Comparison of ENCODE assay signal across 8 cellular contexts in genomic region chr19:1252818-1253513, GRCh38. TPM values are rescaled to one million over a fixed set of nuclear protein-coding genes. Genes with fewer than 3 reads are reported as not detected.
DNase-seq lines count a peak whose midpoint lies in the region; ATAC-seq, FAIRE-seq and TF ChIP-seq lines count a peak whose summit lies in the region.

No MANE protein-coding gene starts in this region.

- H3K4me3 Mint-ChIP-seq in activated naive CD4-positive, alpha-beta T cell treated with anti-CD3 and anti-CD28 coated beads for 36 hours, result peak overlapping the region; percentile 98

- no peak for TF ChIP-seq POLR2A in H54 (IDR thresholded peaks at IDR 0.05; ENCODE audit: low read depth, low read length)

- DNase-seq in A673 (ENCODE audit: low spot score) (peak; percentile 98), H54 (ENCODE audit: insufficient read length, low spot score) (peak; percentile 86), RKO (ENCODE audit: low spot score) (peak; percentile 91), foreskin melanocyte (peak; percentile 92), omental fat pad (ENCODE audit: low spot score) (no peak), NCI-H1105 (lab: John Stamatoyannopoulos, UW) (no peak), NCI-H1105 treated with DMSO at 0.1 percent for 48 hours (lab: John Stamatoyannopoulos, UW) (no peak)
- peak; percentile 94 for DNase-seq in activated naive CD4-positive, alpha-beta T cell treated with anti-CD3 and anti-CD28 coated beads for 36 hours

- H3K9me3 ChIP-seq in A673 (ENCODE audit: low read depth, low read length, poor library complexity, severe bottlenecking), result no peaks in the 10 kb centered on the region

- peaks cover 23% of the 10 kb centered on the region for H3K4me1 Mint-ChIP-seq in activated naive CD4-positive, alpha-beta T cell treated with anti-CD3 and anti-CD28 coated beads for 36 hours (ENCODE audit: low read depth)

- peak overlapping the region; percentile 98 for H3K27ac Mint-ChIP-seq in activated naive CD4-positive, alpha-beta T cell treated with anti-CD3 and anti-CD28 coated beads for 36 hours

- ATAC-seq in omental fat pad (ENCODE audit: low FRiP score), result peak; percentile 56

- intact Hi-C loops in A673 (cut with micrococcal nuclease; ENCODE audit: unreplicated experiment), result no loop called here
- intact Hi-C loops in activated naive CD4-positive, alpha-beta T cell treated with anti-CD3 and anti-CD28 coated beads for 36 hours (cut with micrococcal nuclease), result loop anchor here (1.0 to 5.0 kb wide), 4 partner anchors 7 to 456 kb away; partner anchors contain the start of genes ARHGAP45 and PTBP1

- H3K4me1 ChIP-seq in A673 (ENCODE audit: insufficient read depth, low read length, poor library complexity, severe bottlenecking), result peaks cover 49% of the 10 kb centered on the region

- no peaks in the 10 kb centered on the region for H3K9me3 Mint-ChIP-seq in activated naive CD4-positive, alpha-beta T cell treated with anti-CD3 and anti-CD28 coated beads for 36 hours

- CTCF ChIA-PET in A673 (lab: Charles Lee), result interaction anchor here (0.7 to 1.4 kb wide), 4 partner anchors 9 to 16 kb away, joined by 5 to 16 read pairs (median 10); partner anchors contain the start of gene CIRBP
- CTCF ChIA-PET in activated naive CD4-positive, alpha-beta T cell treated with anti-CD3 and anti-CD28 coated beads for 36 hours (lab: Charles Lee), result interaction anchor here (0.7 to 3.6 kb wide), 5 partner anchors 9 to 27 kb away, joined by 3 to 24 read pairs (median 3); no protein-coding TSS in a partner anchor

- FAIRE-seq in H54 (lab: Jason Lieb, UNC), result no peak

- H3K36me3 Mint-ChIP-seq in activated naive CD4-positive, alpha-beta T cell treated with anti-CD3 and anti-CD28 coated beads for 36 hours (ENCODE audit: low read depth), result peaks cover 30% of the 10 kb centered on the region

- H3K4me3 ChIP-seq in A673 (ENCODE audit: low read depth, low read length, poor library complexity, severe bottlenecking), result peak overlapping the region; percentile 96

- no peaks in the 10 kb centered on the region for H3K27me3 ChIP-seq in A673 (replicated peaks; ENCODE audit: insufficient read depth, low read depth, low read length, poor library complexity)

- H3K27ac ChIP-seq in A673 (ENCODE audit: low read depth, low read length, poor library complexity, severe bottlenecking), result peak overlapping the region; percentile 96

- POLR2A ChIA-PET in A673 (lab: Charles Lee; ENCODE audit: low non-redundant PET), result interaction anchor here (0.7 to 1.4 kb wide), 2 partner anchors 8 to 16 kb away, joined by 3 to 26 read pairs; partner anchors contain the start of gene CIRBP

- peaks cover 61% of the 10 kb centered on the region for H3K36me3 ChIP-seq in A673 (ENCODE audit: insufficient read depth, low read length, poor library complexity, severe bottlenecking)

- no peaks in the 10 kb centered on the region for H3K27me3 Mint-ChIP-seq in activated naive CD4-positive, alpha-beta T cell treated with anti-CD3 and anti-CD28 coated beads for 36 hours (ENCODE audit: low read depth)

- no TSS peak for BruUV-seq in A673 (replicated peaks; lab: Mats Ljungman, UMichigan)

- TF ChIP-seq CTCF in A673 (conservative IDR thresholded peaks at IDR 0.05; ENCODE audit: low read depth, low read length) (peak; percentile 46; the same call in 1 of the 2 replicates), omental fat pad (IDR thresholded peaks at IDR 0.05) (no peak)

RNA-seq across cellular contexts. Expression of gene MIDN, which starts 4.6 kb away (rescaled TPM):
- total RNA-seq in A673 (2021), result 156 and 169 TPM in 2 replicates
- 10 to 100 TPM; 50.1 to 52.9 TPM for total RNA-seq in activated naive CD4-positive, alpha-beta T cell treated with anti-CD3 and anti-CD28 coated beads for 36 hours
- 10 to 100 TPM; 24.5 to 68.6 (median 44.1) TPM for total RNA-seq in omental fat pad

RNA-seq across cellular contexts. Expression of gene ATP5F1D, which starts 11.4 kb away (rescaled TPM):
- total RNA-seq in A673 (2021) (237 and 250 TPM in 2 replicates), omental fat pad (10 to 100 TPM; 46.4 to 76.0 (median 60.2) TPM)
- total RNA-seq in activated naive CD4-positive, alpha-beta T cell treated with anti-CD3 and anti-CD28 coated beads for 36 hours, result 100 to 1,000 TPM; 153 TPM

RNA-seq across cellular contexts. Expression of gene CBARP, which starts 15.2 kb away (rescaled TPM):
- total RNA-seq in A673 (2021), result 13.3 and 15.0 TPM in 2 replicates
- total RNA-seq in activated naive CD4-positive, alpha-beta T cell treated with anti-CD3 and anti-CD28 coated beads for 36 hours, result 1 to 10 TPM in 1 of 2 experiments, under 1 TPM in 1; 0.77 to 1.1 TPM
- total RNA-seq in omental fat pad, result 10 to 100 TPM in 1 of 4 donors, 1 to 10 TPM in 1, under 1 TPM in 1, not detected in 1; 0.63 to 19.6 (median 2.2) TPM

RNA-seq across cellular contexts. Expression of gene CIRBP, which starts 16.2 kb away (rescaled TPM):
- 287 and 386 TPM in 2 replicates for total RNA-seq in A673 (2021)
- 100 to 1,000 TPM; 167 to 183 TPM for total RNA-seq in activated naive CD4-positive, alpha-beta T cell treated with anti-CD3 and anti-CD28 coated beads for 36 hours
- 100 to 1,000 TPM; 292 to 484 (median 372) TPM for total RNA-seq in omental fat pad

RNA-seq across cellular contexts. Expression of gene FAM174C, which starts 22.4 kb away (rescaled TPM):
- total RNA-seq in A673 (2021) (69.4 and 88.6 TPM in 2 replicates), omental fat pad (10 to 100 TPM; 47.2 to 69.1 (median 59.3) TPM)
- total RNA-seq in activated naive CD4-positive, alpha-beta T cell treated with anti-CD3 and anti-CD28 coated beads for 36 hours, result 10 to 100 TPM; 62.8 to 65.3 TPM

Comparison
In these comparisons a context has a peak if more than half of its experiments do, and no peak if none do; other contexts are left out.
1. DNase-seq: peak in A673 (single experiment), H54 (single experiment), RKO (single experiment), activated naive CD4-positive, alpha-beta T cell treated with anti-CD3 and anti-CD28 coated beads for 36 hours (single experiment) and foreskin melanocyte (single experiment); none in omental fat pad (single experiment), NCI-H1105 (single experiment) and NCI-H1105 treated with DMSO at 0.1 percent for 48 hours (single experiment).